Comparison of ENCODE assay signal across 24 cellular contexts in the genomic region with DNA sequence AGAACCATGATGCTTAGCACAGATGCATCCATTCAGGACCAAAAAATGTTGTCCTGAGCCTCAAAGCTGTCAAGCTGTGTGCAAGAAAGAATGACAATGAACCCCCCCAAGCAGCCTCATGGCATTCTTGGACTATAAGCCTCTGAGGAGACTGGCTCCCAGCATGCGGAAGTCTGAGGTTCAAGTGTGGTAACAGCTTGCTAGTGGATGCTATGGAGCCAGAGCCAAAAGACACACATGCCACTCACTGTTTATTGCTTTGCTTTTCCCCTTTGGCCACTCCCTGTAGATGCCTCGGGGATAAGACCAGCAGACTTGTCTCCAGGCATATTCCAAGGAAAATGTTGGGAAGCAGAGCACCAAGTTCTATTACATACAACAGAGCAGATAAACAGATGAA. TPM values are rescaled to one million over a fixed set of nuclear protein-coding genes. Genes with fewer than 3 reads are reported as not detected.
DNase-seq lines count a peak whose midpoint lies in the region; ATAC-seq and TF ChIP-seq lines count a peak whose summit lies in the region.
"Had no signal": no experiment of that assay in that cellular context is flagged by ENCODE, and none has a peak within 500 bp of the region (broad histone marks: within the 10 kb centered on the region; RNA-seq: fewer than 3 reads in every experiment).

No MANE protein-coding gene starts in this region.

- no peak for TF ChIP-seq POLR2A in suprapubic skin (IDR thresholded peaks at IDR 0.05)

- peak overlapping the region in 8 of 10 donors; percentile 50 to 87 (median 66) for H3K27ac ChIP-seq in heart right ventricle
- no peak overlapping the region for H3K27ac ChIP-seq in brain microvascular endothelial cell
- no peak overlapping the region for H3K27ac ChIP-seq in iPS-20b (ENCODE audit: low read length)
- H3K27ac ChIP-seq in upper lobe of right lung = peak overlapping the region; percentile 37
- H3K27ac ChIP-seq in suprapubic skin = no peak overlapping the region
- H3K27ac ChIP-seq: breast epithelium had no signal

- no peak for TF ChIP-seq EP300 in suprapubic skin (IDR thresholded peaks at IDR 0.05)

- DNase-seq in heart right ventricle (no peak), Right ventricle myocardium inferior (ENCODE audit: missing footprints) (no peak), brain microvascular endothelial cell (peak; percentile 7), upper lobe of right lung (no peak), suprapubic skin (ENCODE audit: low spot score in 2 of 2) (no peak)
- no peak for DNase-seq in activated CD4-positive, CD25-positive, alpha-beta regulatory T cell treated with anti-CD3 and anti-CD28 coated beads, Interleukin-2, amount 50 U/mL, for 72 hours
- DNase-seq: activated B cell treated with CpG ODN at 0.5 μM for 24 hours; activated CD4-positive, alpha-beta memory T cell treated with anti-CD3 and anti-CD28 coated beads for 36 hours; activated effector memory CD4-positive, alpha-beta T cell treated with anti-CD3 and anti-CD28 coated beads, Interleukin-2, amount 50 U/mL, for 16 hours; activated naive CD8-positive, alpha-beta T cell treated with anti-CD3 and anti-CD28 coated beads, Interleukin-2, amount 50 U/mL, for 24 hours; erythroblast; gastrocnemius medialis; mucosa of descending colon; NCI-H1092; NCI-H2029; NCI-H510A; retina; RPMI8226; SK-N-SH; uterus had no signal

- H3K27me3 ChIP-seq in heart right ventricle (no peaks in the 10 kb centered on the region), brain microvascular endothelial cell (replicated peaks) (no peaks in the 10 kb centered on the region), iPS-20b (ENCODE audit: insufficient read depth, low read length) (no peaks in the 10 kb centered on the region), upper lobe of right lung (no peaks in the 10 kb centered on the region), suprapubic skin (no peaks in the 10 kb centered on the region)
- H3K27me3 ChIP-seq: breast epithelium, gastrocnemius medialis, uterus had no signal

- H3K4me3 ChIP-seq in heart right ventricle (no peak overlapping the region), brain microvascular endothelial cell (ENCODE audit: low read depth, low read length) (no peak overlapping the region), iPS-20b (ENCODE audit: low read length) (peak overlapping the region; percentile 23; the same call in 1 of the 2 replicates), upper lobe of right lung (no peak overlapping the region), suprapubic skin (no peak overlapping the region)
- H3K4me3 ChIP-seq: breast epithelium, gastrocnemius medialis, mucosa of descending colon, uterus had no signal

- H3K36me3 ChIP-seq in heart right ventricle (no peaks in the 10 kb centered on the region), brain microvascular endothelial cell (replicated peaks) (no peaks in the 10 kb centered on the region), iPS-20b (ENCODE audit: insufficient read depth, low read depth, low read length) (no peaks in the 10 kb centered on the region), upper lobe of right lung (no peaks in the 10 kb centered on the region), suprapubic skin (no peaks in the 10 kb centered on the region)
- H3K36me3 ChIP-seq: breast epithelium, gastrocnemius medialis, uterus had no signal

- WGBS in heart right ventricle, 2 donors = 60 to 72% methylated on average over 2 of the region's 2 CpGs
- WGBS in suprapubic skin = 36% methylated on average over 2 of the region's 2 CpGs

- in situ Hi-C loops in brain microvascular endothelial cell (cut with HindIII; ENCODE audit: low pct_ligation_motif_present, low sequenced_read_pairs) = no loop called here

- no peak for TF ChIP-seq CTCF in heart right ventricle (IDR thresholded peaks at IDR 0.05)
- TF ChIP-seq CTCF in brain microvascular endothelial cell (IDR thresholded peaks at IDR 0.05; ENCODE audit: low read depth, low read length, missing control alignments) = no peak
- TF ChIP-seq CTCF in upper lobe of right lung (IDR thresholded peaks at IDR 0.05) = no peak
- no peak for TF ChIP-seq CTCF in suprapubic skin (IDR thresholded peaks at IDR 0.05)

- H3K9me3 ChIP-seq in heart right ventricle (no peaks in the 10 kb centered on the region), iPS-20b (ENCODE audit: insufficient read depth, low read depth, low read length) (no peaks in the 10 kb centered on the region), upper lobe of right lung (no peaks in the 10 kb centered on the region), suprapubic skin (no peaks in the 10 kb centered on the region)
- H3K9me3 ChIP-seq: breast epithelium, gastrocnemius medialis, mucosa of descending colon, SK-N-SH, uterus had no signal

- ATAC-seq in heart right ventricle (no peak), Right ventricle myocardium inferior (no peak), upper lobe of right lung (peak; percentile 66), GM18870 (IDR thresholded peaks at IDR 0.05; ENCODE audit: unreplicated experiment) (no peak)
- ATAC-seq: activated naive CD8-positive, alpha-beta T cell treated with anti-CD3 and anti-CD28 coated beads, Interleukin-2, amount 50 U/mL, for 24 hours; gastrocnemius medialis; HCT116; mucosa of descending colon had no signal

- H3K9ac ChIP-seq in iPS-20b (ENCODE audit: low read depth, low read length) = no peak overlapping the region
- H3K9ac ChIP-seq: SK-N-SH had no signal

- H3K4me1 ChIP-seq in heart right ventricle (peaks cover 7 to 62% (median 42%) of the 10 kb centered on the region in 9 donors), iPS-20b (ENCODE audit: insufficient read depth, low read length) (peaks cover 20% of the 10 kb centered on the region), upper lobe of right lung (peaks cover 14% of the 10 kb centered on the region), suprapubic skin (peaks cover 24% of the 10 kb centered on the region)
- H3K4me1 ChIP-seq: breast epithelium, uterus had no signal

- intact Hi-C loops in heart right ventricle (cut with DNase I) (loop anchor here in 4 of 10 donors (5.0 kb wide), 1 partner anchor 39 kb away; a partner anchor contains a TSS), Right ventricle myocardium inferior (cut with DNase I) (loop anchor here (10.0 kb wide), 1 partner anchor 83 kb away; no protein-coding TSS in a partner anchor), upper lobe of right lung (cut with DNase I) (no loop called here)

RNA-seq across cellular contexts. Expression of a gene that starts 38.1 kb away (rescaled TPM):
- total RNA-seq in heart right ventricle (10 to 100 TPM; 20.9 to 51.9 (median 29.2) TPM), Right ventricle myocardium inferior (18.9 TPM), upper lobe of right lung (46.3 TPM), suprapubic skin (100 to 1,000 TPM; 107 to 213 (median 177) TPM)
- 10 to 100 TPM; 11.4 to 12.9 TPM for polyA plus RNA-seq in heart right ventricle

Comparison
In these comparisons a context has a peak if more than half of its experiments do, and no peak if none do; other contexts are left out.
1. H3K27ac ChIP-seq: peak in heart right ventricle (8 of 10) and upper lobe of right lung (single experiment); none in brain microvascular endothelial cell (single experiment), iPS-20b (single experiment) and suprapubic skin (single experiment).